Comparison of ENCODE assay signal across 11 cellular contexts in the genomic region with DNA sequence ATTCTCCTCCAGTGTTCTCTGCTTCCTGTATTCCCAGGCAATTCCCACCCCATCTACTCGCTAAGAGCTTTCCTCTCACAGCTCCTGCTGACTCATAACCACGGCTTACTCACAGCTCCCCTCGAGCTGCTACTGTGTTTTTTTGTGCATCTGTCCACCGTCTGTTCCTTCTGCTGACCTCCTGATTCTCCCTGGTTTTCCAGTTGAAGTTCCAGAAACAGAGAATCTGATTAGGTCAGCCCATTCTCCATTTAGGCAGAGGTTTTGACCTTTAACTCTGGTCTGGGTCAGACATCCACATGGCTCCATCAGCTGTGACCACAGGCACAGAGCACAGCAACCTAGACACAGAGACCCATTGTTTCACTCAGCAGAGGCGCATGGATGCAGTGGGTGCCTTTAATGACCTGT. TPM values are rescaled to one million over a fixed set of nuclear protein-coding genes. Genes with fewer than 3 reads are reported as not detected.
DNase-seq lines count a peak whose midpoint lies in the region; ATAC-seq and TF ChIP-seq lines count a peak whose summit lies in the region.
"Had no signal": no experiment of that assay in that cellular context is flagged by ENCODE, and none has a peak within 500 bp of the region (broad histone marks: within the 10 kb centered on the region; RNA-seq: fewer than 3 reads in every experiment).

No MANE protein-coding gene starts in this region.

- TF ChIP-seq CTCF in RWPE2 (IDR thresholded peaks at IDR 0.05; ENCODE audit: poor library complexity, severe bottlenecking) (no peak), Peyer's patch (IDR thresholded peaks at IDR 0.05) (no peak)

- no peaks in the 10 kb centered on the region for H3K9me3 Mint-ChIP-seq in activated CD4-positive, alpha-beta memory T cell treated with anti-CD3 and anti-CD28 coated beads, Interleukin-2, amount 10 ng/mL, durations not matched to agents 7 days and 5 days
- H3K9me3 Mint-ChIP-seq: T-helper 1 cell treated with Interleukin-12 subunit alpha and Interleukin-12 subunit beta and Interleukin-4 antibody, amounts not matched to agents 30 μg/mL and 1 μg/mL, for 36 hours had no signal

- H3K27me3 ChIP-seq in RWPE2 (ENCODE audit: insufficient read depth, poor library complexity, severe bottlenecking) (no peaks in the 10 kb centered on the region), Peyer's patch (no peaks in the 10 kb centered on the region)

- H3K27ac ChIP-seq in RWPE2 (ENCODE audit: poor library complexity, severe bottlenecking) (no peak overlapping the region), Peyer's patch (no peak overlapping the region)
- H3K27ac ChIP-seq: 22Rv1 had no signal

- no peak overlapping the region for H3K4me3 Mint-ChIP-seq in activated CD4-positive, alpha-beta memory T cell treated with anti-CD3 and anti-CD28 coated beads, Interleukin-2, amount 10 ng/mL, durations not matched to agents 7 days and 5 days
- H3K4me3 Mint-ChIP-seq: naive thymus-derived CD4-positive, alpha-beta T cell; T-helper 1 cell treated with Interleukin-12 subunit alpha and Interleukin-12 subunit beta and Interleukin-4 antibody, amounts not matched to agents 30 μg/mL and 1 μg/mL, for 36 hours had no signal

- peak; percentile 99 for ATAC-seq in RWPE2 (ENCODE audit: low read depth)
- ATAC-seq: naive thymus-derived CD4-positive, alpha-beta T cell had no signal

- no peak overlapping the region for H3K27ac Mint-ChIP-seq in activated CD4-positive, alpha-beta memory T cell treated with anti-CD3 and anti-CD28 coated beads, Interleukin-2, amount 10 ng/mL, durations not matched to agents 7 days and 5 days
- H3K27ac Mint-ChIP-seq: T-helper 1 cell treated with Interleukin-12 subunit alpha and Interleukin-12 subunit beta and Interleukin-4 antibody, amounts not matched to agents 30 μg/mL and 1 μg/mL, for 36 hours had no signal

- peaks cover 3% of the 10 kb centered on the region for H3K36me3 Mint-ChIP-seq in activated CD4-positive, alpha-beta memory T cell treated with anti-CD3 and anti-CD28 coated beads, Interleukin-2, amount 10 ng/mL, durations not matched to agents 7 days and 5 days (ENCODE audit: low read depth)

- H3K36me3 ChIP-seq in RWPE2 (ENCODE audit: low read depth) = no peaks in the 10 kb centered on the region
- no peaks in the 10 kb centered on the region for H3K36me3 ChIP-seq in Peyer's patch

- no peak for TF ChIP-seq POLR2A in Peyer's patch (IDR thresholded peaks at IDR 0.05)

- H3K4me3 ChIP-seq in RWPE2 (ENCODE audit: severe bottlenecking) = no peak overlapping the region
- H3K4me3 ChIP-seq in Peyer's patch = no peak overlapping the region

- POLR2A ChIA-PET in activated CD4-positive, alpha-beta memory T cell treated with anti-CD3 and anti-CD28 coated beads, Interleukin-2, amount 10 ng/mL, durations not matched to agents 7 days and 5 days (lab: Charles Lee) = interaction anchor here (0.9 kb wide), 1 partner anchor 47 kb away, joined by 3 read pairs; no protein-coding TSS in a partner anchor

- H3K27me3 Mint-ChIP-seq in activated CD4-positive, alpha-beta memory T cell treated with anti-CD3 and anti-CD28 coated beads, Interleukin-2, amount 10 ng/mL, durations not matched to agents 7 days and 5 days = no peaks in the 10 kb centered on the region

- H3K9me3 ChIP-seq in RWPE2 (ENCODE audit: severe bottlenecking) (no peaks in the 10 kb centered on the region), Peyer's patch (no peaks in the 10 kb centered on the region)

- peaks cover 7% of the 10 kb centered on the region for H3K4me1 ChIP-seq in RWPE2 (ENCODE audit: insufficient read depth, poor library complexity, severe bottlenecking)
- H3K4me1 ChIP-seq in Peyer's patch = peaks cover 4 to 15% (median 5%) of the 10 kb centered on the region in 4 donors

- CTCF ChIA-PET in activated CD4-positive, alpha-beta memory T cell treated with anti-CD3 and anti-CD28 coated beads, Interleukin-2, amount 10 ng/mL, durations not matched to agents 7 days and 5 days (lab: Charles Lee) = no interaction called here

- peak; percentile 29 for DNase-seq in DMS 273 (lab: John Stamatoyannopoulos, UW; ENCODE audit: unreplicated experiment)
- DNase-seq in DMS 273 treated with DMSO at 0.1 percent for 48 hours (lab: John Stamatoyannopoulos, UW) = no peak
- DNase-seq in RWPE2 (ENCODE audit: low spot score) = peak; percentile 69
- peak; percentile 92 for DNase-seq in fibroblast of peridontal ligament (ENCODE audit: extremely low read depth)
- peak; percentile 82 for DNase-seq in smooth muscle cell of the brain vasculature (ENCODE audit: low read depth, low spot score)
- no peak for DNase-seq in Peyer's patch
- DNase-seq in activated CD4-positive, alpha-beta T cell treated with anti-CD3 and anti-CD28 coated beads, Interleukin-2, amount 50 U/mL, for 1 hour = no peak
- no peak for DNase-seq in activated CD4-positive, alpha-beta memory T cell treated with anti-CD3 and anti-CD28 coated beads, Interleukin-2, amount 10 ng/mL, durations not matched to agents 7 days and 5 days
- DNase-seq: naive thymus-derived CD4-positive, alpha-beta T cell had no signal

- peaks cover 8% of the 10 kb centered on the region for H3K4me1 Mint-ChIP-seq in activated CD4-positive, alpha-beta memory T cell treated with anti-CD3 and anti-CD28 coated beads, Interleukin-2, amount 10 ng/mL, durations not matched to agents 7 days and 5 days

RNA-seq across cellular contexts. Expression of a gene that starts 5.5 kb away (rescaled TPM):
- total RNA-seq in Peyer's patch = 10 to 100 TPM; 11.6 to 55.7 (median 31.3) TPM
- 10 to 100 TPM; 11.5 to 14.4 TPM for total RNA-seq in activated CD4-positive, alpha-beta memory T cell treated with anti-CD3 and anti-CD28 coated beads, Interleukin-2, amount 10 ng/mL, durations not matched to agents 7 days and 5 days

RNA-seq across cellular contexts. Expression of a gene that starts 45.7 kb away (rescaled TPM):
- 100 to 1,000 TPM in 3 of 4 donors, 10 to 100 TPM in 1; 91.4 to 194 (median 134) TPM for total RNA-seq in Peyer's patch
- total RNA-seq in activated CD4-positive, alpha-beta memory T cell treated with anti-CD3 and anti-CD28 coated beads, Interleukin-2, amount 10 ng/mL, durations not matched to agents 7 days and 5 days = 10 to 100 TPM; 88.3 to 91.3 TPM

Comparison
In these comparisons a context has a peak if more than half of its experiments do, and no peak if none do; other contexts are left out.
1. DNase-seq: peak in DMS 273 (single experiment), RWPE2 (single experiment), fibroblast of peridontal ligament (single experiment) and smooth muscle cell of the brain vasculature (single experiment); none in DMS 273 treated with DMSO at 0.1 percent for 48 hours (single experiment), Peyer's patch (0 of 3), activated CD4-positive, alpha-beta T cell treated with anti-CD3 and anti-CD28 coated beads, Interleukin-2, amount 50 U/mL, for 1 hour (single experiment) and activated CD4-positive, alpha-beta memory T cell treated with anti-CD3 and anti-CD28 coated beads, Interleukin-2, amount 10 ng/mL, durations not matched to agents 7 days and 5 days (single experiment).